29 cellular contexts compared by ENCODE assay signal in genomic region chr18:42473611-42474010, GRCh38.
"Had no signal": no experiment of that assay in that cellular context is flagged by ENCODE, and none has a peak within 500 bp of the region (broad histone marks: within the 10 kb centered on the region; RNA-seq: fewer than 3 reads in every experiment).

No MANE protein-coding gene starts in this region.

- H3K4me1 Mint-ChIP-seq: naive thymus-derived CD4-positive, alpha-beta T cell; natural killer cell; stimulated activated memory B cell treated with anti-CD40 and anti-IgM and Interleukin-4, amounts not matched to agents 10 μg/mL and 1 μg/mL and 100 μg/mL, for 72 hours; stimulated activated naive CD8-positive, alpha-beta T cell treated with anti-CD3 and anti-CD28 coated beads, Interleukin-15, amount 100 ng/mL, for 72 hours had no signal

- H3K4me3 ChIP-seq: neural progenitor cell, ovary, psoas muscle, skin epidermis, smooth muscle cell, spleen, thoracic aorta, thyroid gland, transverse colon, upper lobe of right lung, uterus had no signal

- H3K36me3 ChIP-seq: neural progenitor cell, ovary, spleen, thoracic aorta, thyroid gland, transverse colon, upper lobe of right lung, uterus had no signal

- ATAC-seq: naive thymus-derived CD4-positive, alpha-beta T cell; natural killer cell; psoas muscle; right cardiac atrium; sciatic nerve; stimulated activated memory B cell treated with anti-CD40 and anti-IgM and Interleukin-4, amounts not matched to agents 10 μg/mL and 1 μg/mL and 100 μg/mL, for 72 hours; stimulated activated naive CD8-positive, alpha-beta T cell treated with anti-CD3 and anti-CD28 coated beads, Interleukin-15, amount 100 ng/mL, for 72 hours; stimulated activated naive CD8-positive, alpha-beta T cell treated with anti-CD3 and anti-CD28 coated beads, Interleukin-15, Interleukin-2, amounts not matched to agents 100 U/mL and 50 U/mL, for 24 hours; upper lobe of right lung had no signal

- H3K9ac ChIP-seq: neural progenitor cell, parathyroid adenoma had no signal

- H3K79me2 ChIP-seq: parathyroid adenoma had no signal

- H3K9me3 ChIP-seq: ovary, psoas muscle, spleen, thoracic aorta, thyroid gland, transverse colon, upper lobe of right lung, uterus had no signal

- H3K27ac Mint-ChIP-seq: naive thymus-derived CD4-positive, alpha-beta T cell; natural killer cell; neural progenitor cell; stimulated activated memory B cell treated with anti-CD40 and anti-IgM and Interleukin-4, amounts not matched to agents 10 μg/mL and 1 μg/mL and 100 μg/mL, for 72 hours; stimulated activated naive CD8-positive, alpha-beta T cell treated with anti-CD3 and anti-CD28 coated beads, Interleukin-15, amount 100 ng/mL, for 72 hours; type B pancreatic cell had no signal

- H3K4me1 ChIP-seq: parathyroid adenoma, psoas muscle, spleen, thyroid gland, transverse colon, upper lobe of right lung, uterus had no signal

- H3K4me3 Mint-ChIP-seq: naive thymus-derived CD4-positive, alpha-beta T cell; natural killer cell; nephron; neural progenitor cell; stimulated activated memory B cell treated with anti-CD40 and anti-IgM and Interleukin-4, amounts not matched to agents 10 μg/mL and 1 μg/mL and 100 μg/mL, for 72 hours; stimulated activated naive CD8-positive, alpha-beta T cell treated with anti-CD3 and anti-CD28 coated beads, Interleukin-15, amount 100 ng/mL, for 72 hours; type B pancreatic cell had no signal

- H3K27me3 Mint-ChIP-seq: naive thymus-derived CD4-positive, alpha-beta T cell; progenitor cell of endocrine pancreas; stimulated activated memory B cell treated with anti-CD40 and anti-IgM and Interleukin-4, amounts not matched to agents 10 μg/mL and 1 μg/mL and 100 μg/mL, for 72 hours; stimulated activated naive CD8-positive, alpha-beta T cell treated with anti-CD3 and anti-CD28 coated beads, Interleukin-15, amount 100 ng/mL, for 72 hours; type B pancreatic cell had no signal

- H3K27ac ChIP-seq: neural progenitor cell, ovary, parathyroid adenoma, psoas muscle, skin epidermis, spleen, thoracic aorta, thyroid gland, transverse colon, upper lobe of right lung, uterus had no signal

- H3K4me2 ChIP-seq: neural progenitor cell, smooth muscle cell had no signal

- H2AFZ ChIP-seq: neural progenitor cell, parathyroid adenoma had no signal

- H3K27me3 ChIP-seq: neural progenitor cell, ovary, spleen, thyroid gland, transverse colon, upper lobe of right lung, uterus had no signal

- H3K36me3 Mint-ChIP-seq: naive thymus-derived CD4-positive, alpha-beta T cell; natural killer cell; neural progenitor cell; stimulated activated memory B cell treated with anti-CD40 and anti-IgM and Interleukin-4, amounts not matched to agents 10 μg/mL and 1 μg/mL and 100 μg/mL, for 72 hours; type B pancreatic cell had no signal

- DNase-seq: naive thymus-derived CD4-positive, alpha-beta T cell; natural killer cell; occipital lobe; ovary; psoas muscle; right cardiac atrium; spleen; stimulated activated CD4-positive, alpha-beta T cell treated with anti-CD3 and anti-CD28 coated beads, Interleukin-12 subunit alpha, Interleukin-12 subunit beta, amount 100 ng/mL, for 4 hours; stimulated activated CD4-positive, alpha-beta T cell treated with anti-CD3 and anti-CD28 coated beads, Interleukin-1b, Interleukin-23, amount 100 ng/mL, for 48 hours; stimulated activated CD4-positive, alpha-beta T cell treated with anti-CD3 and anti-CD28 coated beads, Interleukin-4, amount 100 ng/mL, for 1 hour; stimulated activated CD4-positive, alpha-beta T cell treated with anti-CD3 and anti-CD28 coated beads, Interleukin-4, amount 100 ng/mL, for 4 hours; stimulated activated CD8-positive, alpha-beta memory T cell treated with anti-CD3 and anti-CD28 coated beads, Interleukin-4, amount 100 ng/mL, for 48 hours; stimulated activated naive CD4-positive, alpha-beta T cell; stimulated activated naive CD8-positive, alpha-beta T cell treated with anti-CD3 and anti-CD28 coated beads, Interleukin-15, amount 100 ng/mL, for 72 hours; stimulated activated naive CD8-positive, alpha-beta T cell treated with anti-CD3 and anti-CD28 coated beads, Interleukin-15, Interleukin-2, amounts not matched to agents 100 U/mL and 50 U/mL, for 24 hours; thyroid gland; transverse colon; upper lobe of right lung; uterus had no signal

- H3K9me3 Mint-ChIP-seq: nephron; stimulated activated memory B cell treated with anti-CD40 and anti-IgM and Interleukin-4, amounts not matched to agents 10 μg/mL and 1 μg/mL and 100 μg/mL, for 72 hours; stimulated activated naive CD8-positive, alpha-beta T cell treated with anti-CD3 and anti-CD28 coated beads, Interleukin-15, amount 100 ng/mL, for 72 hours had no signal
